ENCODE assay signal across 14 cellular contexts in genomic region chr20:24779886-24780285, GRCh38.
DNase-seq lines count a peak whose midpoint lies in the region; TF ChIP-seq lines count a peak whose summit lies in the region.
"Had no signal": no experiment of that assay in that cellular context is flagged by ENCODE, and none has a peak within 500 bp of the region (broad histone marks: within the 10 kb centered on the region; RNA-seq: fewer than 3 reads in every experiment).

No MANE protein-coding gene starts in this region.

- no peaks in the 10 kb centered on the region for H3K36me3 ChIP-seq in sigmoid colon

- H3K79me2 ChIP-seq in H9 (ENCODE audit: insufficient read depth, low read length): no peaks in the 10 kb centered on the region

- H4K8ac ChIP-seq in H9 (replicated peaks; ENCODE audit: insufficient read length, low read depth, low read length): no peak overlapping the region

- H3K27ac ChIP-seq in H9 (ENCODE audit: insufficient read length, low read depth, low read length) (no peak overlapping the region), sigmoid colon (no peak overlapping the region)
- H3K27ac ChIP-seq: 22Rv1 had no signal

- no peaks in the 10 kb centered on the region for H3K27me3 Mint-ChIP-seq in H9 (ENCODE audit: low read depth)
- peaks cover 18% of the 10 kb centered on the region for H3K27me3 Mint-ChIP-seq in activated T-helper 2 cell treated with anti-CD3 and anti-CD28 coated beads, Interferon-gamma antibody, Interleukin-2, Interleukin-4, amounts not matched to agents 10 μg/mL and 5 μg/mL and 100 μg/mL, durations not matched to agents 14 hours and 24 hours and 36 hours (ENCODE audit: low read depth)

- H3K4me1 Mint-ChIP-seq in H9: peaks cover 6 to 7% of the 10 kb centered on the region in 2 experiments; a peak in 3 of 4 replicates
- no peaks in the 10 kb centered on the region for H3K4me1 Mint-ChIP-seq in activated T-helper 2 cell treated with anti-CD3 and anti-CD28 coated beads, Interferon-gamma antibody, Interleukin-2, Interleukin-4, amounts not matched to agents 10 μg/mL and 5 μg/mL and 100 μg/mL, durations not matched to agents 14 hours and 24 hours and 36 hours (ENCODE audit: low read depth)
- H3K4me1 Mint-ChIP-seq: GM23338 had no signal

- H3K18ac ChIP-seq in H9 (ENCODE audit: insufficient read length, low read depth, low read length): no peak overlapping the region

- no peak overlapping the region for H2BK12ac ChIP-seq in H9 (ENCODE audit: insufficient read length, low read depth, low read length)

- H2BK20ac ChIP-seq in H9 (ENCODE audit: low read depth, low read length, poor library complexity, severe bottlenecking): no peak overlapping the region

- DNase-seq in activated T-cell treated with anti-CD3 and anti-CD28 coated beads, Interleukin-2, amount 50 U/mL, for 1 hour: peak; percentile 6
- DNase-seq in activated T-cell treated with anti-CD3 and anti-CD28 coated beads for 4 hours (no peak), H9 (peak; percentile 7), islet precursor cell (peak; percentile 27), sigmoid colon (peak; percentile 40), amniotic stem cell (lab: John Stamatoyannopoulos, UW) (no peak), iPS-NIHi7 (ENCODE audit: extremely low spot score) (no peak)
- no peak for DNase-seq in activated T-helper 2 cell treated with anti-CD3 and anti-CD28 coated beads, Interferon-gamma antibody, Interleukin-2, Interleukin-4, amounts not matched to agents 10 μg/mL and 5 μg/mL and 100 μg/mL, durations not matched to agents 14 hours and 24 hours and 36 hours (ENCODE audit: low spot score)
- DNase-seq: AML-193; CD4-positive, alpha-beta memory T cell; H7 had no signal

- no peak overlapping the region for H2AFZ ChIP-seq in H9 (ENCODE audit: low read length)
- H2AFZ ChIP-seq: GM23338 had no signal

- no peak for TF ChIP-seq CTCF in H9 (conservative IDR thresholded peaks at IDR 0.05)
- no peak for TF ChIP-seq CTCF in sigmoid colon (IDR thresholded peaks at IDR 0.05)

- H3K9me3 ChIP-seq in H9 (ENCODE audit: control insufficient read depth, low read depth, low read length): no peaks in the 10 kb centered on the region
- H3K9me3 ChIP-seq in sigmoid colon: peaks cover 0 to 4% (median 0%) of the 10 kb centered on the region in 4 donors

- no peak for TF ChIP-seq POLR2A in sigmoid colon (IDR thresholded peaks at IDR 0.05)

- no peaks in the 10 kb centered on the region for H3K23me2 ChIP-seq in H9 (ENCODE audit: insufficient read length, low read depth, low read length, poor library complexity, severe bottlenecking)

- H3T11ph ChIP-seq in H9 (ENCODE audit: low read length): no peak overlapping the region

- H2BK5ac ChIP-seq in H9 (ENCODE audit: insufficient read length, low read length): no peak overlapping the region

- no peak overlapping the region for H3K56ac ChIP-seq in H9 (ENCODE audit: insufficient read length, low read depth, low read length)

- H3K23ac ChIP-seq in H9 (ENCODE audit: insufficient read length, low read depth, low read length): no peak overlapping the region

- H3K4ac ChIP-seq in H9 (ENCODE audit: low read depth, low read length): no peak overlapping the region

- H4K5ac ChIP-seq in H9 (ENCODE audit: insufficient read length, low read depth, low read length): no peak overlapping the region

- H3K4me2 ChIP-seq in H9 (ENCODE audit: insufficient read depth, insufficient read length, low read length): no peak overlapping the region
- H3K4me2 ChIP-seq: GM23338 had no signal

- H2BK120ac ChIP-seq in H9 (ENCODE audit: low read depth, low read length, poor library complexity, severe bottlenecking): no peak overlapping the region

- H3K4me3 Mint-ChIP-seq in H9: no peak overlapping the region
- no peak overlapping the region for H3K4me3 Mint-ChIP-seq in activated T-helper 2 cell treated with anti-CD3 and anti-CD28 coated beads, Interferon-gamma antibody, Interleukin-2, Interleukin-4, amounts not matched to agents 10 μg/mL and 5 μg/mL and 100 μg/mL, durations not matched to agents 14 hours and 24 hours and 36 hours (ENCODE audit: low read depth)
- H3K4me3 Mint-ChIP-seq: CD4-positive, alpha-beta memory T cell; GM23338 had no signal

- no peak overlapping the region for H2AK5ac ChIP-seq in H9 (ENCODE audit: insufficient read length, low read length)

- no peak overlapping the region for H4K91ac ChIP-seq in H9 (ENCODE audit: insufficient read length, low read depth, low read length)

- H3K14ac ChIP-seq in H9 (ENCODE audit: insufficient read depth, low read length): no peak overlapping the region

- H3K27me3 ChIP-seq in H9 (ENCODE audit: insufficient read depth, low read length) (no peaks in the 10 kb centered on the region), sigmoid colon (no peaks in the 10 kb centered on the region)

- WGBS in H9 (ENCODE audit: extremely low coverage, insufficient read length, low lambda C conversion rate): no CpG with 5 or more reads among the region's 4 CpGs
- whole genome bisulfite sequencing in sigmoid colon, 2 donors: 86 to 93% methylated on average over 4 of the region's 4 CpGs

- H3K36me3 Mint-ChIP-seq in H9 (ENCODE audit: insufficient read depth in 1 of 3, low read depth in 3 of 3): peaks cover 0 to 7% (median 4%) of the 10 kb centered on the region in 3 experiments; a peak in 3 of 7 replicates
- H3K36me3 Mint-ChIP-seq in activated T-helper 2 cell treated with anti-CD3 and anti-CD28 coated beads, Interferon-gamma antibody, Interleukin-2, Interleukin-4, amounts not matched to agents 10 μg/mL and 5 μg/mL and 100 μg/mL, durations not matched to agents 14 hours and 24 hours and 36 hours (ENCODE audit: low read depth): no peaks in the 10 kb centered on the region
- H3K36me3 Mint-ChIP-seq: CD4-positive, alpha-beta memory T cell had no signal

- H3K79me1 ChIP-seq in H9 (ENCODE audit: insufficient read depth, low read depth, low read length, poor library complexity, severe bottlenecking): no peaks in the 10 kb centered on the region

- no peaks in the 10 kb centered on the region for H4K20me1 ChIP-seq in H9 (ENCODE audit: control insufficient read depth, insufficient read depth, insufficient read length)

- H3K4me3 ChIP-seq in sigmoid colon: no peak overlapping the region
- H3K4me3 ChIP-seq: GM12878, GM23338 had no signal

- no peak overlapping the region for H3K27ac Mint-ChIP-seq in H9
- H3K27ac Mint-ChIP-seq in activated T-helper 2 cell treated with anti-CD3 and anti-CD28 coated beads, Interferon-gamma antibody, Interleukin-2, Interleukin-4, amounts not matched to agents 10 μg/mL and 5 μg/mL and 100 μg/mL, durations not matched to agents 14 hours and 24 hours and 36 hours: no peak overlapping the region
- H3K27ac Mint-ChIP-seq: CD4-positive, alpha-beta memory T cell; GM23338 had no signal

- TF ChIP-seq EP300 in sigmoid colon (IDR thresholded peaks at IDR 0.05): no peak

- intact Hi-C loops in sigmoid colon (cut with DNase I): no loop called here
- intact Hi-C loops in activated T-helper 2 cell treated with anti-CD3 and anti-CD28 coated beads, Interferon-gamma antibody, Interleukin-2, Interleukin-4, amounts not matched to agents 10 μg/mL and 5 μg/mL and 100 μg/mL, durations not matched to agents 14 hours and 24 hours and 36 hours (cut with micrococcal nuclease): no loop called here

- H3K9me3 Mint-ChIP-seq in H9: peaks cover 7 to 10% of the 10 kb centered on the region in 2 experiments; a peak in 3 of 5 replicates
- peaks cover 7% of the 10 kb centered on the region for H3K9me3 Mint-ChIP-seq in activated T-helper 2 cell treated with anti-CD3 and anti-CD28 coated beads, Interferon-gamma antibody, Interleukin-2, Interleukin-4, amounts not matched to agents 10 μg/mL and 5 μg/mL and 100 μg/mL, durations not matched to agents 14 hours and 24 hours and 36 hours

- H3K4me1 ChIP-seq in H9 (ENCODE audit: insufficient read depth, low read length) (no peaks in the 10 kb centered on the region), sigmoid colon (peaks cover 0 to 8% (median 0%) of the 10 kb centered on the region in 4 donors)

- H3K9ac ChIP-seq in H9 (ENCODE audit: extremely low read depth, insufficient read length, low read length): no peak overlapping the region

- H2BK15ac ChIP-seq in H9 (ENCODE audit: low read depth, low read length): no peak overlapping the region

Comparison
In these comparisons a context has a peak if more than half of its experiments do, and no peak if none do; other contexts are left out.
1. DNase-seq: peak in activated T-cell treated with anti-CD3 and anti-CD28 coated beads, Interleukin-2, amount 50 U/mL, for 1 hour (single experiment), H9 (single experiment), islet precursor cell (single experiment) and sigmoid colon (single experiment); none in activated T-cell treated with anti-CD3 and anti-CD28 coated beads for 4 hours (single experiment), activated T-helper 2 cell treated with anti-CD3 and anti-CD28 coated beads, Interferon-gamma antibody, Interleukin-2, Interleukin-4, amounts not matched to agents 10 μg/mL and 5 μg/mL and 100 μg/mL, durations not matched to agents 14 hours and 24 hours and 36 hours (single experiment), amniotic stem cell (single experiment) and iPS-NIHi7 (single experiment).